23 cellular contexts compared by ENCODE assay signal in the genomic region with DNA sequence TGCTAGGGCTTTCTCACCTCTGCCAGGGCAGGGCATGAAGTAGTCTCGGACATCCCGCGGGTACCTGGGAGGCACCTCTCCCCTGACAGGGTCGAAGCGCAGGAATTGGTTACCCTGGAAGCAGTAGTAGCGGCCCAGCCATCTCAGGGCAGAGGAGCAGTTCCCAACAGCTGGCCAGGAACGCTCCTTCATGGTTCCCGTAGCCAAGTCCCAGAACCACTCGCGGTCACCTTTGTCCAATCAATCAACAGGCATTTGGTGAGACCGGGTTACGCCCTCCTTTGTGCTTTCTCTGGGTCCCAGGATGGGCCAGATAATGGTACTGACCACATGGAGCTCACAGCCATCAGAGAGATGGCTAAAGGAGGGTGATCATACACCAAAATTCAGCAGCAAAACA. TPM values are rescaled to one million over a fixed set of nuclear protein-coding genes. Genes with fewer than 3 reads are reported as not detected.
"Had no signal": no experiment of that assay in that cellular context is flagged by ENCODE, and none has a peak within 500 bp of the region (broad histone marks: within the 10 kb centered on the region; RNA-seq: fewer than 3 reads in every experiment).

No MANE protein-coding gene starts in this region.

- H2AFZ ChIP-seq: neural progenitor cell had no signal

- H3K4me2 ChIP-seq: neural progenitor cell had no signal

- H3K9me3 ChIP-seq: prostate gland, right atrium auricular region, sigmoid colon, stomach, thyroid gland, vagina had no signal

- H3K4me1 ChIP-seq: neural progenitor cell, prostate gland, right atrium auricular region, sigmoid colon, thyroid gland, vagina had no signal

- DNase-seq: dermis blood vessel endothelial cell; effector memory CD8-positive, alpha-beta T cell; hypothalamus; islet precursor cell; kidney glomerular epithelial cell; left colon; left ventricle myocardium superior; mesenchymal stem cell; midbrain; sigmoid colon; stimulated activated CD4-positive, alpha-beta T cell treated with anti-CD3 and anti-CD28 coated beads, Interleukin-2, amount 100 ng/mL, for 24 hours; stimulated activated CD4-positive, alpha-beta T cell treated with anti-CD3 and anti-CD28 coated beads, Interleukin-4, amount 100 ng/mL, for 24 hours; stimulated activated naive CD4-positive, alpha-beta T cell treated with Interleukin-2 at 50 U/mL for 16 hours; stomach; thyroid gland; trophoblast cell had no signal

- H3K9ac ChIP-seq: neural progenitor cell had no signal

- H3K4me3 ChIP-seq: coronary artery, neural progenitor cell, prostate gland, right atrium auricular region, sigmoid colon, stomach, thyroid gland, vagina had no signal

- H3K27me3 ChIP-seq: neural progenitor cell, right atrium auricular region, sigmoid colon, stomach, thyroid gland, vagina had no signal

- H3K27ac ChIP-seq: coronary artery, neural progenitor cell, prostate gland, right atrium auricular region, sigmoid colon, stomach, thyroid gland, vagina had no signal

- ATAC-seq: left colon had no signal

- H3K36me3 ChIP-seq: neural progenitor cell, prostate gland, right atrium auricular region, sigmoid colon, stomach, thyroid gland, vagina had no signal

RNA-seq across cellular contexts. Expression of a gene that starts 3.4 kb away (rescaled TPM):
- total RNA-seq: fibroblast of villous mesenchyme, left ventricle myocardium superior, lung microvascular endothelial cell had no signal
